Comparison of ENCODE assay signal across 10 cellular contexts in genomic region chr17:79036609-79037008, GRCh38. TPM values are rescaled to one million over a fixed set of nuclear protein-coding genes. Genes with fewer than 3 reads are reported as not detected.
A peak's percentile ranks its signal among the peaks of the same experiment; 100 is the strongest.
DNase-seq lines count a peak whose midpoint lies in the region; ATAC-seq and TF ChIP-seq lines count a peak whose summit lies in the region.
"Had no signal": no experiment of that assay in that cellular context is flagged by ENCODE, and none has a peak within 500 bp of the region (broad histone marks: within the 10 kb centered on the region; RNA-seq: fewer than 3 reads in every experiment).

No MANE protein-coding gene starts in this region.

- no peak for TF ChIP-seq CTCF in tibial artery (IDR thresholded peaks at IDR 0.05)

- H3K27ac ChIP-seq in tibial artery, result peak overlapping the region; percentile 35 to 49
- H3K27ac ChIP-seq: HL-60 had no signal

- H3K36me3 ChIP-seq in tibial artery, result peaks cover 0 to 13% (median 4%) of the 10 kb centered on the region in 3 donors

- intact Hi-C loops in tibial artery (cut with DNase I; ENCODE audit: low total_unique reads), result no loop called here

- no peaks in the 10 kb centered on the region for H3K9me3 ChIP-seq in tibial artery

- H3K27me3 ChIP-seq in tibial artery, result no peaks in the 10 kb centered on the region

- TF ChIP-seq POLR2A in GM18505 (IDR thresholded peaks at IDR 0.05; ENCODE audit: borderline replicate concordance, extremely low read depth, insufficient read depth, insufficient read length), result no peak

- H3K4me3 ChIP-seq in tibial artery, result no peak overlapping the region

- peaks cover 0 to 83% (median 52%) of the 10 kb centered on the region in 4 donors for H3K4me1 ChIP-seq in tibial artery

- ATAC-seq in HG03378 (IDR thresholded peaks at IDR 0.05; ENCODE audit: unreplicated experiment), result no peak
- ATAC-seq in GM18505 (IDR thresholded peaks at IDR 0.05; ENCODE audit: unreplicated experiment), result no peak

- DNase-seq in HT-29 (ENCODE audit: low spot score) (peak; percentile 45), amniotic epithelial cell (ENCODE audit: low read depth) (peak; percentile 97), islet precursor cell (peak; percentile 24), tibial artery (peak in 1 of 2 donors; percentile 71), NCI-H2171 treated with DMSO at 0.1 percent for 48 hours (lab: John Stamatoyannopoulos, UW) (no peak)
- DNase-seq: activated naive CD8-positive, alpha-beta T cell treated with anti-CD3 and anti-CD28 coated beads, Interleukin-2, amount 10 ng/mL, durations not matched to agents 7 days and 5 days; immature natural killer cell had no signal

RNA-seq across cellular contexts. Expression of gene C1QTNF1, which starts 12.6 kb away (rescaled TPM):
- 3.6 and 7.5 TPM in 2 replicates for total RNA-seq in HT-29 (2014; rRNA removed; shearing (Covaris generic))
- total RNA-seq: activated naive CD8-positive, alpha-beta T cell treated with anti-CD3 and anti-CD28 coated beads, Interleukin-2, amount 10 ng/mL, durations not matched to agents 7 days and 5 days had no signal

RNA-seq across cellular contexts. Expression of gene CANT1, which starts 27.0 kb away (rescaled TPM):
- total RNA-seq in HT-29 (2014; rRNA removed; shearing (Covaris generic)), result 89.2 and 96.4 TPM in 2 replicates

RNA-seq across cellular contexts. Expression of gene ENGASE, which starts 38.0 kb away (rescaled TPM):
- total RNA-seq in HT-29 (2014; rRNA removed; shearing (Covaris generic)), result 22.5 and 26.7 TPM in 2 replicates

RNA-seq across cellular contexts. Expression of gene LGALS3BP, which starts 56.9 kb away (rescaled TPM):
- total RNA-seq in HT-29 (2014; rRNA removed; shearing (Covaris generic)), result 1,319 and 1,392 TPM in 2 replicates
